8 cellular contexts compared by ENCODE assay signal in genomic region chr15:49169880-49170597, GRCh38. TPM values are rescaled to one million over a fixed set of nuclear protein-coding genes. Genes with fewer than 3 reads are reported as not detected.
A peak's percentile ranks its signal among the peaks of the same experiment; 100 is the strongest.
DNase-seq lines count a peak whose midpoint lies in the region; ATAC-seq and TF ChIP-seq lines count a peak whose summit lies in the region.

GALK2 (plus strand) TSS chr15:49170247; CDS start chr15:49170323, 76 bp downstream.

- H3K9me3 ChIP-seq in HUES48 (ENCODE audit: control insufficient read depth, insufficient read depth, low read length), result 0 out of 2 replicates have a peak, but pooled peaks cover 3% of the 10 kb centered on the region
- no peaks in the 10 kb centered on the region for H3K9me3 ChIP-seq in OCI-LY3 (ENCODE audit: insufficient read depth, low read length)
- H3K9me3 ChIP-seq in mononuclear cell (ENCODE audit: low read depth, low read length), result no peaks in the 10 kb centered on the region

- no peak for TF ChIP-seq CTCF in OCI-LY3 (IDR thresholded peaks at IDR 0.05; ENCODE audit: low read depth, low read length)

- no peaks in the 10 kb centered on the region for H4K20me1 ChIP-seq in OCI-LY3 (ENCODE audit: insufficient read depth, low read length)

- H3K36me3 ChIP-seq in HUES48 (ENCODE audit: control insufficient read depth, insufficient read depth, low read length) (no peaks in the 10 kb centered on the region), OCI-LY3 (replicated peaks; ENCODE audit: low read depth, low read length) (no peaks in the 10 kb centered on the region)

- H3K9ac ChIP-seq in HUES48 (ENCODE audit: low read depth, low read length), result peak within 1 kb of the TSS; percentile 75
- H3K9ac ChIP-seq in OCI-LY3 (ENCODE audit: low read length), result peak within 1 kb of the TSS; percentile 73

- H3K4me2 ChIP-seq in OCI-LY3 (ENCODE audit: low read length), result peak within 1 kb of the TSS; percentile 89

- peaks cover 7% of the 10 kb centered on the region; the same call in 1 of the 2 replicates for H3K4me1 ChIP-seq in HUES48 (ENCODE audit: control insufficient read depth, insufficient read depth, low read length)
- peaks cover 12% of the 10 kb centered on the region for H3K4me1 ChIP-seq in OCI-LY3 (ENCODE audit: low read length)
- peaks cover 15% of the 10 kb centered on the region for H3K4me1 ChIP-seq in mononuclear cell (ENCODE audit: insufficient read depth, low read length)

- peak within 1 kb of the TSS; percentile 92 for H2AFZ ChIP-seq in OCI-LY3 (ENCODE audit: low read depth, low read length)

- DNase-seq in Caki2 (ENCODE audit: low read depth) (peak; percentile 95), activated T-cell treated with anti-CD3 and anti-CD28 coated beads for 1 hour (ENCODE audit: low read depth) (peak; percentile 57), epidermal melanocyte (ENCODE audit: insufficient read length, low spot score) (peak; percentile 30)
- DNase-seq in stimulated activated CD8-positive, alpha-beta memory T cell treated with anti-CD3 and anti-CD28 coated beads, Interleukin-4, amount 100 ng/mL, for 1 hour (ENCODE audit: low read depth in 2 of 2, low spot score in 1 of 2), result peak; percentile 28 to 55

- peaks cover 3% of the 10 kb centered on the region for H3K79me2 ChIP-seq in OCI-LY3 (ENCODE audit: low read length)

- H3K4me3 ChIP-seq in HUES48 (ENCODE audit: low read depth, low read length), result peak within 1 kb of the TSS; percentile 80
- H3K4me3 ChIP-seq in OCI-LY3 (ENCODE audit: low read length), result peak within 1 kb of the TSS; percentile 88
- H3K4me3 ChIP-seq in mononuclear cell (ENCODE audit: low read length), result peak within 1 kb of the TSS; percentile 71

- H3K27ac ChIP-seq in HUES48 (ENCODE audit: low read depth, low read length) (no peak within 1 kb of the TSS), OCI-LY3 (ENCODE audit: low read length) (no peak within 1 kb of the TSS)

- ATAC-seq in GM21390 (IDR thresholded peaks at IDR 0.05; ENCODE audit: unreplicated experiment), result peak; percentile 95

- in situ Hi-C loops in Caki2 (cut with HindIII; ENCODE audit: low pct_unique_long_range_greater_than_20kb, low sequenced_read_pairs), result no loop called here

- H3K27me3 ChIP-seq in HUES48 (ENCODE audit: control insufficient read depth, insufficient read depth, low read length) (peaks cover 7% of the 10 kb centered on the region; the same call in 1 of the 2 replicates), OCI-LY3 (ENCODE audit: low read depth, low read length) (no peaks in the 10 kb centered on the region), mononuclear cell (ENCODE audit: insufficient read depth, low read length) (no peaks in the 10 kb centered on the region)

RNA-seq across cellular contexts. Expression of gene GALK2, which starts in this region (rescaled TPM):
- total RNA-seq in Caki2 (2014; rRNA removed; shearing (Covaris generic); ENCODE audit: low replicate concordance), result 14.7 and 44.2 TPM in 2 replicates
- 14.5 TPM for total RNA-seq in mononuclear cell

Comparison
In these comparisons a context has a peak if more than half of its experiments do, and no peak if none do; other contexts are left out.
1. DNase-seq: peak in every context shown above with its lines; median percentile 95 in Caki2; 57 in activated T-cell treated with anti-CD3 and anti-CD28 coated beads for 1 hour; 42 in stimulated activated CD8-positive, alpha-beta memory T cell treated with anti-CD3 and anti-CD28 coated beads, Interleukin-4, amount 100 ng/mL, for 1 hour; 30 in epidermal melanocyte.